In genomic region chr21:39867198-39867650, GRCh38 we compare ENCODE assay signal across 9 cellular contexts. TPM values are rescaled to one million over a fixed set of nuclear protein-coding genes. Genes with fewer than 3 reads are reported as not detected.
DNase-seq lines count a peak whose midpoint lies in the region; ATAC-seq and TF ChIP-seq lines count a peak whose summit lies in the region.
"Had no signal": no experiment of that assay in that cellular context is flagged by ENCODE, and none has a peak within 500 bp of the region (broad histone marks: within the 10 kb centered on the region; RNA-seq: fewer than 3 reads in every experiment).

TSS of gene PCP4 (plus strand) at chr21:39867438. CDS start at chr21:39867502, 64 bp downstream.

- H3K14ac ChIP-seq in mesenchymal stem cell (ENCODE audit: low read length in 2 of 2): no peak within 1 kb of the TSS

- no peaks in the 10 kb centered on the region for H3K79me2 ChIP-seq in DOHH2 (ENCODE audit: control insufficient read depth, low read length)

- no peaks in the 10 kb centered on the region for H4K20me1 ChIP-seq in DOHH2 (ENCODE audit: control insufficient read depth, insufficient read depth, low read depth, low read length)

- H3K9ac ChIP-seq in mesenchymal stem cell (ENCODE audit: low read length): no peak within 1 kb of the TSS

- H3K36me3 ChIP-seq in DOHH2 (ENCODE audit: control insufficient read depth, low read length): no peaks in the 10 kb centered on the region
- H3K36me3 ChIP-seq in breast epithelium: no peaks in the 10 kb centered on the region
- no peaks in the 10 kb centered on the region for H3K36me3 ChIP-seq in mesenchymal stem cell (ENCODE audit: control insufficient read depth in 1 of 2, insufficient read depth in 2 of 2, low read depth in 1 of 2, low read length in 2 of 2)

- H2BK15ac ChIP-seq in mesenchymal stem cell (ENCODE audit: low read depth, poor library complexity, severe bottlenecking): no peak within 1 kb of the TSS

- H3K4me3 ChIP-seq in DOHH2 (ENCODE audit: low read length) (no peak within 1 kb of the TSS), breast epithelium (no peak within 1 kb of the TSS), mesenchymal stem cell (ENCODE audit: insufficient read depth in 1 of 2, low read depth in 1 of 2, low read length in 2 of 2) (no peak within 1 kb of the TSS)

- H3K27me3 ChIP-seq in DOHH2 (ENCODE audit: control insufficient read depth, low read length) (no peaks in the 10 kb centered on the region), breast epithelium (peaks cover 0 to 16% of the 10 kb centered on the region in 2 donors), layer of hippocampus (ENCODE audit: control insufficient read depth, insufficient read depth, low read length) (no peaks in the 10 kb centered on the region), mesenchymal stem cell (ENCODE audit: control insufficient read depth in 1 of 2, insufficient read depth in 1 of 2, low read length in 2 of 2) (peaks cover 0 to 21% of the 10 kb centered on the region in 2 experiments)

- H3K4ac ChIP-seq in mesenchymal stem cell (ENCODE audit: low read depth in 1 of 2, low read length in 2 of 2): no peak within 1 kb of the TSS

- TF ChIP-seq CTCF in DOHH2 (IDR thresholded peaks at IDR 0.05; ENCODE audit: low read depth, low read length, poor library complexity, severe bottlenecking) (peak; percentile 87), breast epithelium (IDR thresholded peaks at IDR 0.05) (peak; percentile 39 to 72 (median 54))

- no peak within 1 kb of the TSS for H4K91ac ChIP-seq in mesenchymal stem cell (ENCODE audit: low read length)

- no peak for TF ChIP-seq POLR2A in breast epithelium (IDR thresholded peaks at IDR 0.05)

- no peak within 1 kb of the TSS for H2BK5ac ChIP-seq in mesenchymal stem cell (ENCODE audit: low read depth, low read length, poor library complexity, severe bottlenecking)

- H3F3A ChIP-seq in DOHH2 (ENCODE audit: control insufficient read depth, insufficient read depth): no peaks in the 10 kb centered on the region

- H2AK5ac ChIP-seq in mesenchymal stem cell (ENCODE audit: low read length, severe bottlenecking): no peak within 1 kb of the TSS

- no peak within 1 kb of the TSS for H3K27ac ChIP-seq in DOHH2 (ENCODE audit: low read depth, low read length)
- no peak within 1 kb of the TSS for H3K27ac ChIP-seq in breast epithelium
- peak within 1 kb of the TSS; percentile 36 for H3K27ac ChIP-seq in layer of hippocampus (ENCODE audit: low read depth, low read length)
- no peak within 1 kb of the TSS for H3K27ac ChIP-seq in mesenchymal stem cell (ENCODE audit: low read length, poor library complexity, severe bottlenecking)

- H3K9me3 ChIP-seq in DOHH2 (ENCODE audit: control insufficient read depth, insufficient read depth, low read length) (no peaks in the 10 kb centered on the region), breast epithelium (no peaks in the 10 kb centered on the region), mesenchymal stem cell (ENCODE audit: control insufficient read depth, low read length) (no peaks in the 10 kb centered on the region)

- ATAC-seq in GM18909 (IDR thresholded peaks at IDR 0.05; ENCODE audit: poor library complexity, unreplicated experiment): no peak

- no peaks in the 10 kb centered on the region for H3K79me1 ChIP-seq in mesenchymal stem cell (replicated peaks; ENCODE audit: low read length, poor library complexity, severe bottlenecking)

- no peak within 1 kb of the TSS for H2BK12ac ChIP-seq in mesenchymal stem cell (ENCODE audit: low read length in 2 of 2)

- H2AFZ ChIP-seq in mesenchymal stem cell (ENCODE audit: low read depth, low read length): no peak within 1 kb of the TSS

- intact Hi-C loops in breast epithelium (cut with DNase I; ENCODE audit: low total_unique reads): no loop called here

- H2BK120ac ChIP-seq in mesenchymal stem cell (ENCODE audit: low read depth, low read length): no peak within 1 kb of the TSS

- H3K4me1 ChIP-seq in DOHH2 (ENCODE audit: control insufficient read depth, low read length) (no peaks in the 10 kb centered on the region), breast epithelium (no peaks in the 10 kb centered on the region), mesenchymal stem cell (ENCODE audit: control insufficient read depth, insufficient read depth, low read depth, low read length) (no peaks in the 10 kb centered on the region)

- no peak within 1 kb of the TSS for H4K8ac ChIP-seq in mesenchymal stem cell (ENCODE audit: low read length)

- 11% methylated on average over 14 of the region's 14 CpGs for WGBS in mesenchymal stem cell

- no peaks in the 10 kb centered on the region for H3K9me2 ChIP-seq in DOHH2 (replicated peaks; ENCODE audit: control insufficient read depth, low read length)

- H3K18ac ChIP-seq in mesenchymal stem cell (ENCODE audit: low read depth in 1 of 2, low read length in 2 of 2): no peak within 1 kb of the TSS

- H3K4me2 ChIP-seq in DOHH2 (ENCODE audit: low read length): no peak within 1 kb of the TSS
- H3K4me2 ChIP-seq in mesenchymal stem cell (ENCODE audit: low read length, poor library complexity, severe bottlenecking): no peak within 1 kb of the TSS

- H3K23ac ChIP-seq in mesenchymal stem cell (ENCODE audit: low read length in 2 of 2): no peak within 1 kb of the TSS

- DNase-seq in HuH-7.5 (ENCODE audit: low spot score) (peak; percentile 47), OCI-M1 (lab: John Stamatoyannopoulos, UW) (peak; percentile 83), breast epithelium (ENCODE audit: low spot score in 2 of 2) (peak in 1 of 2 donors; percentile 53), mesenchymal stem cell (no peak)
- DNase-seq in stimulated activated CD4-positive, alpha-beta T cell treated with anti-CD3 and anti-CD28 coated beads, TNF-alpha, amount 100 ng/mL, for 24 hours (ENCODE audit: low read depth in 3 of 3): peak in 2 of 3 experiments; percentile 1 to 40

RNA-seq across cellular contexts. Expression of gene PCP4, which starts in this region (rescaled TPM):
- 1 to 10 TPM in 2 of 3 donors, not detected in 1; 2.3 TPM for total RNA-seq in breast epithelium
- not detected for polyA plus RNA-seq in mesenchymal stem cell (2013, experiment 1 of 2)
- not detected for polyA plus RNA-seq in mesenchymal stem cell (2013, experiment 2 of 2)
- total RNA-seq: T-helper 2 cell treated with Interferon-gamma antibody and Interleukin-4, amounts not matched to agents 100 ng/mL and 5 ng/mL, for 36 hours had no signal
